8 cellular contexts compared by ENCODE assay signal in genomic region chr12:56257071-56257470, GRCh38. TPM values are rescaled to one million over a fixed set of nuclear protein-coding genes. Genes with fewer than 3 reads are reported as not detected.
DNase-seq lines count a peak whose midpoint lies in the region; ATAC-seq, FAIRE-seq and TF ChIP-seq lines count a peak whose summit lies in the region.

No MANE protein-coding gene starts in this region.

- H3K9me3 Mint-ChIP-seq in GM23338 (no peaks in the 10 kb centered on the region; the same call in 1 of the 3 replicates), glutamatergic neuron (ENCODE audit: unreplicated experiment) (peaks cover 2% of the 10 kb centered on the region)

- DNase-seq in GM23338 (ENCODE audit: low spot score): peak; percentile 43
- no peak for DNase-seq in glutamatergic neuron
- no peak for DNase-seq in NCI-H345 (lab: John Stamatoyannopoulos, UW)
- no peak for DNase-seq in GM12891 (ENCODE audit: insufficient read length, low spot score)
- no peak for DNase-seq in activated effector memory CD4-positive, alpha-beta T cell treated with Interleukin-2 at 50 U/mL for 16 hours

- no peaks in the 10 kb centered on the region for H3K9me2 ChIP-seq in GM23338 (ENCODE audit: insufficient read depth)

- no peaks in the 10 kb centered on the region for H3K9me3 ChIP-seq in skeletal muscle tissue (ENCODE audit: control insufficient read depth in 3 of 3, low read length in 3 of 3)

- H3K27me3 ChIP-seq in GM23338 (ENCODE audit: insufficient read depth) (no peaks in the 10 kb centered on the region), skeletal muscle tissue (ENCODE audit: control insufficient read depth in 3 of 3, insufficient read depth in 3 of 3, low read length in 3 of 3) (no peaks in the 10 kb centered on the region)

- ATAC-seq in GM23338 (peak; percentile 17), HG02981 (IDR thresholded peaks at IDR 0.05; ENCODE audit: unreplicated experiment) (no peak)

- peaks cover 27% of the 10 kb centered on the region for H3F3A ChIP-seq in GM23338 (replicated peaks; ENCODE audit: low read depth)

- peaks cover 45% of the 10 kb centered on the region for H3K36me3 Mint-ChIP-seq in GM23338 (ENCODE audit: low read depth)
- no peaks in the 10 kb centered on the region for H3K36me3 Mint-ChIP-seq in glutamatergic neuron (ENCODE audit: unreplicated experiment)

- TF ChIP-seq CTCF in GM23338 (conservative IDR thresholded peaks at IDR 0.05; ENCODE audit: low read depth in 2 of 2): no peak
- TF ChIP-seq CTCF in WI38 (IDR thresholded peaks at IDR 0.05; ENCODE audit: low read depth, low read length): no peak
- TF ChIP-seq CTCF in glutamatergic neuron (IDR thresholded peaks at IDR 0.05; ENCODE audit: partially characterized antibody, unreplicated experiment): no peak

- H3K4me1 Mint-ChIP-seq in GM23338: peaks cover 18% of the 10 kb centered on the region
- peaks cover 5% of the 10 kb centered on the region for H3K4me1 Mint-ChIP-seq in glutamatergic neuron (ENCODE audit: low read depth, unreplicated experiment)

- H3K4me1 ChIP-seq in GM23338 (ENCODE audit: insufficient read depth): peaks cover 17% of the 10 kb centered on the region
- peaks cover 40 to 47% (median 43%) of the 10 kb centered on the region in 3 donors for H3K4me1 ChIP-seq in skeletal muscle tissue (ENCODE audit: control insufficient read depth in 3 of 3, insufficient read depth in 3 of 3, low read length in 3 of 3)

- no peak for TF ChIP-seq POLR2A in GM12891 (IDR thresholded peaks at IDR 0.05; ENCODE audit: low read depth, low read length)

- peak overlapping the region; percentile 84; the same call in 1 of the 2 replicates for H2AFZ ChIP-seq in GM23338

- peaks cover 17% of the 10 kb centered on the region for H3K27me3 Mint-ChIP-seq in GM23338 (ENCODE audit: insufficient read depth, low read depth, poor library complexity)
- peaks cover 2% of the 10 kb centered on the region for H3K27me3 Mint-ChIP-seq in glutamatergic neuron (ENCODE audit: unreplicated experiment)

- H4K20me1 ChIP-seq in GM23338 (replicated peaks; ENCODE audit: insufficient read depth): peaks cover 16% of the 10 kb centered on the region

- H3K4me2 ChIP-seq in GM23338: peak overlapping the region; percentile 99

- peak overlapping the region; percentile 95 for H3K4me3 ChIP-seq in GM23338
- peak overlapping the region; percentile 87 for H3K4me3 ChIP-seq in WI38 (ENCODE audit: low read depth, low read length)
- H3K4me3 ChIP-seq in skeletal muscle tissue (ENCODE audit: low read length in 3 of 3): peak overlapping the region; percentile 83 to 90 (median 84)

- H3K4me3 Mint-ChIP-seq in GM23338 (peak overlapping the region; percentile 94), glutamatergic neuron (ENCODE audit: unreplicated experiment) (peak overlapping the region; percentile 92)

- H3K27ac Mint-ChIP-seq in GM23338: peak overlapping the region; percentile 29; the same call in 1 of the 2 replicates
- H3K27ac Mint-ChIP-seq in glutamatergic neuron (ENCODE audit: unreplicated experiment): no peak overlapping the region

- peaks cover 43% of the 10 kb centered on the region for H3K36me3 ChIP-seq in GM23338 (ENCODE audit: insufficient read depth)
- H3K36me3 ChIP-seq in skeletal muscle tissue (ENCODE audit: control insufficient read depth in 3 of 3, insufficient read depth in 3 of 3, low read length in 3 of 3): peaks cover 37 to 49% (median 44%) of the 10 kb centered on the region in 3 donors

- peaks cover 13% of the 10 kb centered on the region; the same call in 1 of the 2 replicates for H3K79me2 ChIP-seq in GM23338 (replicated peaks; ENCODE audit: insufficient read depth)

- H3K9ac ChIP-seq in skeletal muscle tissue (ENCODE audit: low read depth in 1 of 3, low read length in 3 of 3): peak overlapping the region; percentile 77 to 94 (median 83)

- H3K27ac ChIP-seq in GM23338 (ENCODE audit: low read depth) (no peak overlapping the region; the same call in 1 of the 2 replicates), skeletal muscle tissue (ENCODE audit: low read depth, low read length) (peak overlapping the region; percentile 89)

- FAIRE-seq in GM12891 (lab: Jason Lieb, UNC): no peak

TF ChIP-seq in GM23338, 12 proteins besides CTCF, POLR2A, EP300 and RAD21 (continues in another document):
- TF ChIP-seq ZNF114 (CRISPR knock-in tag; IDR thresholded peaks at IDR 0.05): no peak
- no peak for TF ChIP-seq POLR2AphosphoS5 (IDR thresholded peaks at IDR 0.05; ENCODE audit: low read depth)
- TF ChIP-seq JUNB (IDR thresholded peaks at IDR 0.05; ENCODE audit: unreplicated experiment): no peak

TF ChIP-seq in GM12891, 5 proteins besides CTCF, POLR2A, EP300 and RAD21:
- TF ChIP-seq PAX5 (IDR thresholded peaks at IDR 0.05; ENCODE audit: insufficient read depth, low read length, severe bottlenecking): no peak
- TF ChIP-seq TAF1 (IDR thresholded peaks at IDR 0.05; ENCODE audit: low read depth, low read length): no peak
- no peak for TF ChIP-seq POU2F2 (IDR thresholded peaks at IDR 0.05; ENCODE audit: low read depth, low read length)
- TF ChIP-seq POLR2AphosphoS5 (IDR thresholded peaks at IDR 0.05; ENCODE audit: low read depth, low read length): no peak
- no peak for TF ChIP-seq SPI1 (IDR thresholded peaks at IDR 0.05; ENCODE audit: low read depth, low read length)

RNA-seq across cellular contexts. Expression of gene ANKRD52, which starts 1.1 kb away (rescaled TPM):
- 25.2 and 25.6 TPM in 2 replicates for total RNA-seq in GM23338 (2014; rRNA removed; shearing (Covaris generic))
- 16.2 and 20.3 TPM in 2 replicates for polyA plus RNA-seq in GM23338 (2016; fragmentation: Nextera tagmentation; extraction: Ambion mirVana)
- total RNA-seq in glutamatergic neuron (ENCODE audit: unreplicated experiment): 49.1 TPM
- 6.8 TPM for total RNA-seq in skeletal muscle tissue
- polyA plus RNA-seq in GM12891 (2012; ENCODE audit: low read depth, missing spikeins): 14.7 TPM

RNA-seq across cellular contexts. Expression of gene COQ10A, which starts 9.7 kb away (rescaled TPM):
- 15.2 and 17.8 TPM in 2 replicates for total RNA-seq in GM23338 (2014; rRNA removed; shearing (Covaris generic))
- 12.0 and 12.8 TPM in 2 replicates for polyA plus RNA-seq in GM23338 (2016; fragmentation: Nextera tagmentation; extraction: Ambion mirVana)
- 18.9 TPM for total RNA-seq in glutamatergic neuron (ENCODE audit: unreplicated experiment)
- total RNA-seq in skeletal muscle tissue: 12.0 TPM
- 4.4 TPM for polyA plus RNA-seq in GM12891 (2012; ENCODE audit: low read depth, missing spikeins)

RNA-seq across cellular contexts. Expression of gene SLC39A5, which starts 27.2 kb away (rescaled TPM):
- 0.59 and 4.5 TPM in 2 replicates for total RNA-seq in GM23338 (2014; rRNA removed; shearing (Covaris generic))
- 0.29 and 0.63 TPM in 2 replicates for polyA plus RNA-seq in GM23338 (2016; fragmentation: Nextera tagmentation; extraction: Ambion mirVana)
- 0.61 TPM for total RNA-seq in glutamatergic neuron (ENCODE audit: unreplicated experiment)
- total RNA-seq in skeletal muscle tissue: not detected
- 0.24 TPM for polyA plus RNA-seq in GM12891 (2012; ENCODE audit: low read depth, missing spikeins)

RNA-seq across cellular contexts. Expression of gene NABP2, which starts 32.9 kb away (rescaled TPM):
- total RNA-seq in GM23338 (2014; rRNA removed; shearing (Covaris generic)): 25.5 and 31.6 TPM in 2 replicates
- polyA plus RNA-seq in GM23338 (2016; fragmentation: Nextera tagmentation; extraction: Ambion mirVana): 24.9 and 27.8 TPM in 2 replicates
- total RNA-seq in glutamatergic neuron (ENCODE audit: unreplicated experiment) (42.6 TPM), skeletal muscle tissue (14.1 TPM)
- 39.2 TPM for polyA plus RNA-seq in GM12891 (2012; ENCODE audit: low read depth, missing spikeins)

RNA-seq across cellular contexts. Expression of gene RNF41, which starts 35.3 kb away (rescaled TPM):
- total RNA-seq in GM23338 (2014; rRNA removed; shearing (Covaris generic)): 68.2 and 77.1 TPM in 2 replicates
- polyA plus RNA-seq in GM23338 (2016; fragmentation: Nextera tagmentation; extraction: Ambion mirVana): 14.8 and 15.3 TPM in 2 replicates
- total RNA-seq in glutamatergic neuron (ENCODE audit: unreplicated experiment) (72.6 TPM), skeletal muscle tissue (30.8 TPM)
- 14.9 TPM for polyA plus RNA-seq in GM12891 (2012; ENCODE audit: low read depth, missing spikeins)
